In genomic region chr6:38316099-38316868, GRCh38 we compare ENCODE assay signal across 16 cellular contexts.
DNase-seq lines count a peak whose midpoint lies in the region; ATAC-seq and TF ChIP-seq lines count a peak whose summit lies in the region.
"Had no signal": no experiment of that assay in that cellular context is flagged by ENCODE, and none has a peak within 500 bp of the region (broad histone marks: within the 10 kb centered on the region; RNA-seq: fewer than 3 reads in every experiment).

No MANE protein-coding gene starts in this region.

- ATAC-seq in GM18858 (IDR thresholded peaks at IDR 0.05; ENCODE audit: unreplicated experiment) (peak; percentile 60), GM21529 (IDR thresholded peaks at IDR 0.05; ENCODE audit: unreplicated experiment) (peak; percentile 60), HG03159 (IDR thresholded peaks at IDR 0.05; ENCODE audit: unreplicated experiment) (peak; percentile 66), memory B cell (ENCODE audit: low read depth) (peak; percentile 39)

- no peaks in the 10 kb centered on the region for H3K9me3 Mint-ChIP-seq in memory B cell

- no peak overlapping the region for H3K4me3 Mint-ChIP-seq in memory B cell
- H3K4me3 Mint-ChIP-seq: activated naive CD8-positive, alpha-beta T cell treated with anti-CD3 and anti-CD28 coated beads, Interleukin-2, amount 10 ng/mL, durations not matched to agents 7 days and 5 days had no signal

- peaks cover 27% of the 10 kb centered on the region for H3K4me1 Mint-ChIP-seq in memory B cell
- H3K4me1 Mint-ChIP-seq: activated naive CD8-positive, alpha-beta T cell treated with anti-CD3 and anti-CD28 coated beads, Interleukin-2, amount 10 ng/mL, durations not matched to agents 7 days and 5 days had no signal

- H3K27me3 ChIP-seq in prostate gland (replicated peaks; ENCODE audit: insufficient read depth), result no peaks in the 10 kb centered on the region
- H3K27me3 ChIP-seq: BLaER1 treated with 17β-estradiol and CSF1 and Interleukin-3, amounts not matched to agents 10 nM and 100 nM had no signal

- DNase-seq in memory B cell (ENCODE audit: low spot score in 2 of 2) (no peak), prostate gland (ENCODE audit: low spot score) (no peak), NCI-H446 treated with DMSO at 0.1 percent for 48 hours (lab: John Stamatoyannopoulos, UW) (no peak), NCI-H524 (lab: John Stamatoyannopoulos, UW) (no peak)
- DNase-seq: activated CD4-positive, CD25-positive, alpha-beta regulatory T cell treated with anti-CD3 and anti-CD28 coated beads, Interleukin-2, amount 50 U/mL, for 72 hours; activated naive CD8-positive, alpha-beta T cell treated with anti-CD3 and anti-CD28 coated beads, Interleukin-2, amount 10 ng/mL, durations not matched to agents 7 days and 5 days; central memory CD4-positive, alpha-beta T cell; midbrain; NCI-H2171 treated with DMSO at 0.1 percent for 48 hours; occipital lobe; OCI-M1 had no signal

- H3K4me3 ChIP-seq in prostate gland, result no peak overlapping the region
- H3K4me3 ChIP-seq: BLaER1 treated with 17β-estradiol and CSF1 and Interleukin-3, amounts not matched to agents 10 nM and 100 nM; skin epidermis had no signal

- no peaks in the 10 kb centered on the region for H3K36me3 ChIP-seq in prostate gland

- H3K27ac ChIP-seq in prostate gland, result no peak overlapping the region
- H3K27ac ChIP-seq: BLaER1 treated with 17β-estradiol and CSF1 and Interleukin-3, amounts not matched to agents 10 nM and 100 nM; skin epidermis had no signal

- H3K36me3 Mint-ChIP-seq in memory B cell, result peaks cover 5% of the 10 kb centered on the region

- intact Hi-C loops in prostate gland (cut with DNase I), result no loop called here

- no peaks in the 10 kb centered on the region for H3K4me1 ChIP-seq in prostate gland (replicated peaks)

- H3K9me3 ChIP-seq in prostate gland, result no peaks in the 10 kb centered on the region

- H3K27me3 Mint-ChIP-seq in memory B cell, result no peaks in the 10 kb centered on the region
- H3K27me3 Mint-ChIP-seq: activated naive CD8-positive, alpha-beta T cell treated with anti-CD3 and anti-CD28 coated beads, Interleukin-2, amount 10 ng/mL, durations not matched to agents 7 days and 5 days had no signal

- H3K27ac Mint-ChIP-seq in memory B cell, result no peak overlapping the region
- H3K27ac Mint-ChIP-seq: activated naive CD8-positive, alpha-beta T cell treated with anti-CD3 and anti-CD28 coated beads, Interleukin-2, amount 10 ng/mL, durations not matched to agents 7 days and 5 days had no signal

- WGBS in prostate gland, result 73% methylated on average over 1 of the region's 1 CpG

- TF ChIP-seq POLR2A in prostate gland (IDR thresholded peaks at IDR 0.05), result no peak

- no peak for TF ChIP-seq CTCF in prostate gland (IDR thresholded peaks at IDR 0.05)
